Comparison of ENCODE assay signal across 14 cellular contexts in the genomic region with DNA sequence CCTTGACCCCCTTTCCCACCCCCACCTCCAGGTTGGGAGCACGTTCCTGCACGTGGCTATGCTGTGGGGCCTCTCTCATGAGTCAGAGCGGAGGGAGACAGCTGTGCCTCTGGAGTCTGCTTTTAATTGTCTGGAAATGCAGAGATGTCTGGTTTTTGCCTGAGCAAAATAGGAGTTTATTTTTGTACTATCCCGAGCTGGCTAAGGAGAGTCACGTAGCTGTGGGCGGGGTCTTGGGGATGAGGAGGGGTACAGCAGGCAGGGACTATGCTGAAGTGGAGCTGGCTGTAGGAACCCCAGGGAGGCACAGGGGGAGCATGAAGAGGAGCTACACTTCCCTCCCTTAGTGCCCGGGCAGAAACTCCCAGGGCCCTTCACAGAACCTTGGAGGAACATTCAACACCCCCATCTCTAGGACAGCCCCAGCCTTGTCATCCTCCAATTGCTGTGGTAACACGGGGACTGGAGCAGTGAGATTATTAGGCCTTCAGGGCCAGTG. TPM values are rescaled to one million over a fixed set of nuclear protein-coding genes. Genes with fewer than 3 reads are reported as not detected.
DNase-seq lines count a peak whose midpoint lies in the region; ATAC-seq and TF ChIP-seq lines count a peak whose summit lies in the region.
"Had no signal": no experiment of that assay in that cellular context is flagged by ENCODE, and none has a peak within 500 bp of the region (broad histone marks: within the 10 kb centered on the region; RNA-seq: fewer than 3 reads in every experiment).

No MANE protein-coding gene starts in this region.

- TF ChIP-seq POLR2A in erythroblast (IDR thresholded peaks at IDR 0.05; ENCODE audit: low read length): no peak

- peak; percentile 6; the same call in 1 of the 2 replicates for TF ChIP-seq CTCF in AG10803 (conservative IDR thresholded peaks at IDR 0.05; ENCODE audit: low read length)

- no peak overlapping the region for H3K4me3 ChIP-seq in AG10803 (ENCODE audit: low read length)
- H3K4me3 ChIP-seq: tibial nerve had no signal

- peak; percentile 86 for DNase-seq in AG10803 (ENCODE audit: low read depth)
- DNase-seq in RPMI7951 (ENCODE audit: low read depth): peak; percentile 51
- DNase-seq in erythroblast (lab: John Stamatoyannopoulos, UW): peak; percentile 73 to 81
- DNase-seq in myocyte (ENCODE audit: low read depth): peak; percentile 84
- no peak for DNase-seq in NCI-H128 (lab: John Stamatoyannopoulos, UW; ENCODE audit: unreplicated experiment)
- no peak for DNase-seq in NCI-H2081 treated with DMSO at 0.1 percent for 48 hours (lab: John Stamatoyannopoulos, UW)
- DNase-seq in OCI-M1 (lab: John Stamatoyannopoulos, UW): no peak
- DNase-seq: activated CD4-positive, alpha-beta T cell treated with anti-CD3 and anti-CD28 coated beads for 48 hours; aorta; NCI-H146; NCI-H526 had no signal

- ATAC-seq in GM21360 (IDR thresholded peaks at IDR 0.05; ENCODE audit: unreplicated experiment): no peak

RNA-seq across cellular contexts. Expression of a gene that starts 44.7 kb away (rescaled TPM):
- total RNA-seq in RPMI7951 (2014; rRNA removed; shearing (Covaris generic)): 6.4 and 7.1 TPM in 2 replicates
- 0.29 and 0.31 TPM in 2 replicates for total RNA-seq in myocyte
- polyA plus RNA-seq in myocyte (2012): 0.38 TPM
- total RNA-seq: G401 had no signal

Comparison
In these comparisons a context has a peak if more than half of its experiments do, and no peak if none do; other contexts are left out.
1. DNase-seq: peak in AG10803 (single experiment), RPMI7951 (single experiment), erythroblast (2 of 2) and myocyte (single experiment); none in NCI-H128 (single experiment), NCI-H2081 treated with DMSO at 0.1 percent for 48 hours (single experiment) and OCI-M1 (single experiment).